ENCODE assay signal across 2 cellular contexts in genomic region chr17:62099532-62099931, GRCh38.
TF ChIP-seq lines count a peak whose summit lies in the region.

No MANE protein-coding gene starts in this region.

TF ChIP-seq in HepG2, 621 proteins besides CTCF, POLR2A, EP300 and RAD21 (continues in another document):
- TF ChIP-seq YEATS4 (CRISPR knock-in tag; IDR thresholded peaks at IDR 0.05; ENCODE audit: borderline replicate concordance) (no peak), CEBPG (CRISPR knock-in tag; IDR thresholded peaks at IDR 0.05) (peak; percentile 47; the same call in 1 of the 2 replicates), PLSCR1 (CRISPR knock-in tag; IDR thresholded peaks at IDR 0.05; ENCODE audit: borderline replicate concordance) (no peak), KLF16 (CRISPR knock-in tag; IDR thresholded peaks at IDR 0.05) (no peak), PITX1 (CRISPR knock-in tag; IDR thresholded peaks at IDR 0.05) (no peak), NONO (IDR thresholded peaks at IDR 0.05) (no peak), NONO (CRISPR knock-in tag; conservative IDR thresholded peaks at IDR 0.05) (no peak), ZNF138 (CRISPR knock-in tag; IDR thresholded peaks at IDR 0.05; ENCODE audit: low read depth) (no peak), MTERF4 (CRISPR knock-in tag; IDR thresholded peaks at IDR 0.05) (no peak), MZF1 (CRISPR knock-in tag; IDR thresholded peaks at IDR 0.05; ENCODE audit: borderline replicate concordance) (no peak), MTA3 (CRISPR knock-in tag; IDR thresholded peaks at IDR 0.05) (no peak), ZNF446 (CRISPR knock-in tag; IDR thresholded peaks at IDR 0.05) (no peak), PRDM10 (CRISPR knock-in tag; IDR thresholded peaks at IDR 0.05; ENCODE audit: low read depth) (no peak), ZNF558 (CRISPR knock-in tag; IDR thresholded peaks at IDR 0.05; ENCODE audit: borderline replicate concordance) (no peak), CENPBD1 (CRISPR knock-in tag; IDR thresholded peaks at IDR 0.05; ENCODE audit: borderline replicate concordance, low read depth) (no peak), ZFP1 (CRISPR knock-in tag; IDR thresholded peaks at IDR 0.05) (no peak), ZNF460 (CRISPR knock-in tag; IDR thresholded peaks at IDR 0.05; ENCODE audit: borderline replicate concordance) (peak; percentile 85), ZNF292 (CRISPR knock-in tag; IDR thresholded peaks at IDR 0.05; ENCODE audit: borderline replicate concordance, low read depth) (no peak), TCF7 (IDR thresholded peaks at IDR 0.05; ENCODE audit: low read depth) (no peak), GTF2F1 (IDR thresholded peaks at IDR 0.05; ENCODE audit: low read length) (no peak), MAZ (IDR thresholded peaks at IDR 0.05; ENCODE audit: borderline replicate concordance, low read depth, low read length) (no peak), MAZ (CRISPR knock-in tag; IDR thresholded peaks at IDR 0.05; ENCODE audit: low read depth) (no peak), ZFP91 (CRISPR knock-in tag; IDR thresholded peaks at IDR 0.05; ENCODE audit: borderline replicate concordance) (no peak)

TF ChIP-seq in GM12878, 131 proteins besides CTCF, POLR2A, EP300 and RAD21:
- TF ChIP-seq IRF3 (IDR thresholded peaks at IDR 0.05) = no peak
- no peak for TF ChIP-seq FOXM1 (IDR thresholded peaks at IDR 0.05; ENCODE audit: low read depth, low read length)
- TF ChIP-seq NBN (IDR thresholded peaks at IDR 0.05) = no peak
